In the genomic region with DNA sequence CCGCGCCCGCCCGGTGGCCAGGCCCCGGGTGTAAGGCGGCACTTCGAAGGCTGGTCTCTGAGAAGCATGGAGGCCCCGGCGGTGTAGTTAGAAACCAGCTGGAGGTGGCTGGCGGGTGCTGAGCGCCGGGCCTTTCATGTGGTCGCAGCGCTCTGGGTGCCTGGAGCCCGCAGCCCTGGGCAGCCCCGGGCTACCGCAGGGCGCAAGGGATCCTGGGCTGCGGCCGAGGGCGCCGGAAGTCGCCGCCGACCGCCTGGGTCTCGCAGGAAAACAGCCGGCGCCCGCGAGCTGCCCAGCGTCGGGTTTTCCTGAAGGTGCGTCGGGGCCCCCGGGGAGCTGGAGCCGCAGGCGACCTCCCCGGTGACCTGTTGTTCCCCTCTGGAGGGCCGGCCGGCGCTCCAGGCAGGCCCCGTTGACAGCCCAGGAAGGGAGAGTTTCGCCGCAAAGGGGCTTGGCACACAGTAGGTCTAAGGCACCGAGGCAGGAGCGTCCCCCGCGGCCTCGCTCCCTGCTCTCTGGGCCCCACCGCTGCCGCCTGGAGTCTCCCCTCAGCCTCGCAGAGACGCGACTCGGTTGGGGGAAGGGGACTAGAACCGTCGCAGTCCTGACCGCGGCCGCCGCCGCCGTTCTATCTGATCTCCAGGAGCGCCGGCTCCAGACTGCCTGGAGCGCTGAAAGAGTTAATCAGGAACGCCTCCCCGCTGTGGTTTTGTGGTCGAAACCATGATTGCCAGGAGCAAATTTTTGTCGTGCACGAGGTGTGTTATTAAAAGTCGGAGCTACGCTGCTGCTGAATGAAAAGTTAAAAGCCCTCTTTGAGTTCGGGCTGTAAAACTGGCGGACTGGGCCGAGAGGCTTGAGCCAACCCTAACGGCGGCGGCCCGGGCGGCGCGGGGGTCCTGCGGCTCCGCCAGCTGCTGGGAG, we compare ENCODE assay signal across 8 cellular contexts. TPM values are rescaled to one million over a fixed set of nuclear protein-coding genes. Genes with fewer than 3 reads are reported as not detected.
A peak's percentile ranks its signal among the peaks of the same experiment; 100 is the strongest.
DNase-seq lines count a peak whose midpoint lies in the region; ATAC-seq and TF ChIP-seq lines count a peak whose summit lies in the region.

No MANE protein-coding gene starts in this region.

- H3K36me3 ChIP-seq in PC-9 (ENCODE audit: low read depth) (no peaks in the 10 kb centered on the region), ovary (no peaks in the 10 kb centered on the region)

- H3K4me1 ChIP-seq in PC-9 (replicated peaks; ENCODE audit: insufficient read depth) = peaks cover 53% of the 10 kb centered on the region
- peaks cover 45% of the 10 kb centered on the region for H3K4me1 ChIP-seq in foreskin keratinocyte
- peaks cover 5% of the 10 kb centered on the region for H3K4me1 ChIP-seq in ovary (ENCODE audit: insufficient read depth)

- H3K9me2 ChIP-seq in PC-9 (ENCODE audit: insufficient read depth) = no peaks in the 10 kb centered on the region

- no peaks in the 10 kb centered on the region for H3K9me3 Mint-ChIP-seq in type B pancreatic cell

- TF ChIP-seq CTCF in PC-9 (conservative IDR thresholded peaks at IDR 0.05) (no peak), foreskin keratinocyte (conservative IDR thresholded peaks at IDR 0.05) (peak; percentile 49), ovary (IDR thresholded peaks at IDR 0.05) (no peak), type B pancreatic cell (conservative IDR thresholded peaks at IDR 0.05) (no peak)

- peaks cover 7% of the 10 kb centered on the region for H3K36me3 Mint-ChIP-seq in type B pancreatic cell

- H3K4me3 ChIP-seq in PC-9 (peak overlapping the region; percentile 59), ovary (peak overlapping the region; percentile 45)

- peaks cover 44% of the 10 kb centered on the region for H3F3A ChIP-seq in PC-9 (ENCODE audit: insufficient read depth, low read depth)

- peak overlapping the region; percentile 96 for H3K4me2 ChIP-seq in PC-9

- H3K79me2 ChIP-seq in PC-9 (ENCODE audit: low read depth) = peaks cover 43% of the 10 kb centered on the region

- POLR2A ChIA-PET in PC-9 (lab: Charles Lee; ENCODE audit: unreplicated experiment) = interaction anchor here (0.5 to 0.7 kb wide), 3 partner anchors 43 to 1730 kb away, joined by 3 to 5 read pairs (median 4); no protein-coding TSS in a partner anchor

- H3K27me3 ChIP-seq in PC-9 (ENCODE audit: insufficient read depth, low read depth) (no peaks in the 10 kb centered on the region), foreskin keratinocyte (no peaks in the 10 kb centered on the region), ovary (no peaks in the 10 kb centered on the region)

- intact Hi-C loops in PC-9 (cut with micrococcal nuclease; ENCODE audit: unreplicated experiment) = loop anchor here (2.0 to 5.0 kb wide), 4 partner anchors 27 to 69 kb away; no protein-coding TSS in a partner anchor
- intact Hi-C loops in ovary (cut with DNase I) = no loop called here

- ATAC-seq in HG02759 (IDR thresholded peaks at IDR 0.05; ENCODE audit: unreplicated experiment) = peak; percentile 75
- ATAC-seq in foreskin keratinocyte = peak; percentile 52

- H2AFZ ChIP-seq in PC-9 = 0 out of 2 replicates have a peak overlapping the region, but pooled peaks have one; percentile 56

- peak; percentile 89 for DNase-seq in ELR (ENCODE audit: low read depth)
- DNase-seq in PC-9 = peak; percentile 83 to 86
- DNase-seq in activated effector memory CD4-positive, alpha-beta T cell treated with anti-CD3 and anti-CD28 coated beads, Interleukin-2, amount 50 U/mL, for 16 hours = peak; percentile 85
- DNase-seq in foreskin keratinocyte = peak; percentile 95 to 98
- peak; percentile 24 to 57 (median 29) for DNase-seq in ovary
- no peak for DNase-seq in type B pancreatic cell (ENCODE audit: extremely low spot score, unreplicated experiment)
- no peak for DNase-seq in cortex of kidney (lab: John Stamatoyannopoulos, UW)

- H3K9me3 ChIP-seq in PC-9 (ENCODE audit: insufficient read depth, low read depth) (no peaks in the 10 kb centered on the region), ovary (no peaks in the 10 kb centered on the region)

- peak overlapping the region; percentile 92 for H3K4me3 Mint-ChIP-seq in type B pancreatic cell

- CTCF ChIA-PET in PC-9 (lab: Charles Lee) = interaction anchor here (0.5 to 1.5 kb wide), 4 partner anchors 12 to 576 kb away, joined by 3 to 5 read pairs (median 4); no protein-coding TSS in a partner anchor

- H3K4me1 Mint-ChIP-seq in type B pancreatic cell (ENCODE audit: unreplicated experiment) = peaks cover 42% of the 10 kb centered on the region

- no peak for TF ChIP-seq EP300 in ovary (IDR thresholded peaks at IDR 0.05)

- H4K20me1 ChIP-seq in PC-9 (ENCODE audit: insufficient read depth) = no peaks in the 10 kb centered on the region

- 7 to 17% (median 7%) methylated on average over 54 to 86 of the region's 86 CpGs for WGBS in ovary, 3 donors

- H3K27ac Mint-ChIP-seq in type B pancreatic cell = peak overlapping the region; percentile 94

- no TSS peak for BruUV-seq in PC-9 (replicated peaks; lab: Mats Ljungman, UMichigan)

- H3K27ac ChIP-seq in PC-9 = peak overlapping the region; percentile 98
- H3K27ac ChIP-seq in foreskin keratinocyte = peak overlapping the region; percentile 100
- H3K27ac ChIP-seq in ovary = peak overlapping the region; percentile 14 to 27

- H3K27me3 Mint-ChIP-seq in type B pancreatic cell = peaks cover 52% of the 10 kb centered on the region

- no peak for TF ChIP-seq POLR2A in ovary (IDR thresholded peaks at IDR 0.05)

RNA-seq across cellular contexts. Expression of a gene that starts 2.8 kb away (rescaled TPM):
- total RNA-seq in PC-9 (2021) (1.1 and 1.7 TPM in 2 replicates), foreskin keratinocyte (2.2 and 2.5 TPM in 2 replicates), ovary (1 to 10 TPM in 1 of 7 donors, under 1 TPM in 2, not detected in 4; 0.15 to 1.6 (median 0.48) TPM), type B pancreatic cell (ENCODE audit: low replicate concordance) (70.6 and 194 TPM in 2 replicates)
- polyA plus RNA-seq in foreskin keratinocyte (1.2 and 1.5 TPM in 2 replicates), ovary (not detected)

Comparison
In these comparisons a context has a peak if more than half of its experiments do, and no peak if none do; other contexts are left out.
1. DNase-seq: peak in ELR (single experiment), PC-9 (2 of 2), activated effector memory CD4-positive, alpha-beta T cell treated with anti-CD3 and anti-CD28 coated beads, Interleukin-2, amount 50 U/mL, for 16 hours (single experiment), foreskin keratinocyte (2 of 2) and ovary (5 of 5); none in type B pancreatic cell (single experiment) and cortex of kidney (single experiment).
2. H3K27ac ChIP-seq: peak in every context shown above with its lines; median percentile 100 in foreskin keratinocyte; 98 in PC-9; 20 in ovary.
3. RNA of a gene that starts 2.8 kb away (total RNA-seq): 70.6 to 194 TPM in type B pancreatic cell; 2.2 to 2.5 TPM in foreskin keratinocyte, 1.1 to 1.7 TPM in PC-9 and 0.15 to 1.6 TPM in ovary; every median in the first group is over 10 times any median in the second.